Comparison of ENCODE assay signal across 14 cellular contexts in the genomic region with DNA sequence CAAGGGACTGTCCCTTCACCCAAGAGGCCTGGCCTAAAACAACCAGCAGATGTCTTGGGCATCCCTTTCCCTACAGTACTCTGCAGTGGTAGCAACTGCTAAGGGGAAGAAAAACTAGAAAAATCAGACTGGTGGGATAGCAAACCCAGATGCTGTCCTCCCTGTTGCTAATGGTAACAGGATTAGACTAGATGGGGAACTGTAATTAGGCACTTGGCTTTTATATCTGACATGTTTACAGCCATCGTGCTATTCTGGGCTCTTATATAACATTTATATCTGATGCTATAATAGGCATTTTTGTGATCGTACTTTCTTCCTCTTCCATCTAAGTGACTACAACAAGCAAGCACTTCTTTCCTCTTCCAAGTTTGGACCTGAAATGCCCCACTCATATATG.
"Had no signal": no experiment of that assay in that cellular context is flagged by ENCODE, and none has a peak within 500 bp of the region (broad histone marks: within the 10 kb centered on the region; RNA-seq: fewer than 3 reads in every experiment).

No MANE protein-coding gene starts in this region.

- H3K27ac ChIP-seq: adrenal gland, gastrocnemius medialis, left ventricle myocardium inferior, ovary, thoracic aorta had no signal

- DNase-seq: activated naive CD4-positive, alpha-beta T cell treated with anti-CD3 and anti-CD28 coated beads, Interleukin-2, amount 50 U/mL, for 16 hours; adrenal gland; central memory CD4-positive, alpha-beta T cell; cortex of kidney; effector memory CD4-positive, alpha-beta T cell; gastrocnemius medialis; kidney; left ventricle myocardium inferior; mesenchymal stem cell; ovary; stimulated activated CD4-positive, alpha-beta T cell treated with anti-CD3 and anti-CD28 coated beads, Interleukin-4, amount 100 ng/mL, for 24 hours; stimulated activated naive CD8-positive, alpha-beta T cell treated with anti-CD3 and anti-CD28 coated beads, Interleukin-15, amount 100 ng/mL, for 72 hours had no signal

- FAIRE-seq: kidney had no signal

- ATAC-seq: activated CD4-positive, CD25-positive, alpha-beta regulatory T cell treated with anti-CD3 and anti-CD28 coated beads, Interleukin-2, amount 50 U/mL, for 24 hours; gastrocnemius medialis; stimulated activated naive CD8-positive, alpha-beta T cell treated with anti-CD3 and anti-CD28 coated beads, Interleukin-15, amount 100 ng/mL, for 72 hours had no signal

- H3K9me3 ChIP-seq: adrenal gland, gastrocnemius medialis, left ventricle myocardium inferior, ovary, thoracic aorta had no signal

- H3K4me1 ChIP-seq: adrenal gland, gastrocnemius medialis, left ventricle myocardium inferior had no signal

- H3K4me3 ChIP-seq: adrenal gland, gastrocnemius medialis, left ventricle myocardium inferior, ovary, thoracic aorta had no signal

- H3K36me3 ChIP-seq: adrenal gland, gastrocnemius medialis, left ventricle myocardium inferior, ovary, thoracic aorta had no signal

- H3K27me3 ChIP-seq: adrenal gland, gastrocnemius medialis, ovary had no signal
